21 cellular contexts compared by ENCODE assay signal in genomic region chr5:38677611-38678010, GRCh38.
"Had no signal": no experiment of that assay in that cellular context is flagged by ENCODE, and none has a peak within 500 bp of the region (broad histone marks: within the 10 kb centered on the region; RNA-seq: fewer than 3 reads in every experiment).

No MANE protein-coding gene starts in this region.

- H3K27me3 ChIP-seq: colonic mucosa, esophagus muscularis mucosa, gastroesophageal sphincter, heart right ventricle, sigmoid colon, stomach had no signal

- H3K4me1 ChIP-seq: colonic mucosa, foreskin keratinocyte, gastroesophageal sphincter, lower lobe of right lung, parathyroid adenoma, prostate gland, stomach had no signal

- DNase-seq: colonic mucosa; effector memory CD4-positive, alpha-beta T cell; foreskin keratinocyte; glutamatergic neuron; heart right ventricle; islet precursor cell; kidney glomerular epithelial cell; left ventricle myocardium superior; lower lobe of right lung; natural killer cell; right cardiac atrium; sigmoid colon; stimulated activated CD4-positive, alpha-beta T cell treated with anti-CD3 and anti-CD28 coated beads, Interleukin-2, amount 100 ng/mL, for 24 hours; stimulated activated CD4-positive, alpha-beta T cell treated with anti-CD3 and anti-CD28 coated beads, Interleukin-4, amount 100 ng/mL, for 24 hours; stimulated activated naive CD4-positive, alpha-beta T cell treated with Interleukin-2 at 50 U/mL for 16 hours; stomach had no signal

- ATAC-seq: foreskin keratinocyte; gastroesophageal sphincter; heart right ventricle; left ventricle myocardium superior; lower lobe of right lung; natural killer cell; right cardiac atrium; stimulated activated effector memory CD8-positive, alpha-beta T cell treated with anti-CD3 and anti-CD28 coated beads, Interleukin-12 subunit alpha, Interleukin-12 subunit beta, amount 100 ng/mL, for 72 hours had no signal

- H3K9me3 ChIP-seq: colonic mucosa, esophagus muscularis mucosa, gastroesophageal sphincter, heart right ventricle, lower lobe of right lung, prostate gland, sigmoid colon, stomach had no signal

- H3K27ac ChIP-seq: colonic mucosa, esophagus muscularis mucosa, foreskin keratinocyte, gastroesophageal sphincter, heart right ventricle, lower lobe of right lung, parathyroid adenoma, prostate gland, sigmoid colon, stomach had no signal

- H3K36me3 ChIP-seq: colonic mucosa, esophagus muscularis mucosa, gastroesophageal sphincter, heart right ventricle, lower lobe of right lung, prostate gland, sigmoid colon, stomach had no signal

- H3K4me3 ChIP-seq: colonic mucosa, esophagus muscularis mucosa, gastroesophageal sphincter, heart right ventricle, lower lobe of right lung, prostate gland, sigmoid colon, stomach had no signal
